Comparison of ENCODE assay signal across 33 cellular contexts in genomic region chr16:79483336-79483735, GRCh38.
"Had no signal": no experiment of that assay in that cellular context is flagged by ENCODE, and none has a peak within 500 bp of the region (broad histone marks: within the 10 kb centered on the region; RNA-seq: fewer than 3 reads in every experiment).

No MANE protein-coding gene starts in this region.

- H3K4me3 ChIP-seq: Peyer's patch, SJSA1 had no signal

- DNase-seq: activated CD4-positive, alpha-beta T cell treated with anti-CD3 and anti-CD28 coated beads for 36 hours; activated CD4-positive, alpha-beta T cell treated with anti-CD3 and anti-CD28 coated beads, Interleukin-2, amount 10 ng/mL, durations not matched to agents 7 days and 5 days; activated CD4-positive, alpha-beta T cell treated with anti-CD3 and anti-CD28 coated beads, Interleukin-2, amount 50 U/mL, for 48 hours; activated CD8-positive, alpha-beta T cell treated with anti-CD3 and anti-CD28 coated beads, Interleukin-2, amount 10 ng/mL, durations not matched to agents 7 days and 5 days; activated gamma-delta T cell treated with Interleukin-2 at 50 U/mL for 16 hours; activated naive CD4-positive, alpha-beta T cell treated with anti-CD3 and anti-CD28 coated beads for 36 hours; activated naive CD8-positive, alpha-beta T cell treated with anti-CD3 and anti-CD28 coated beads, Interleukin-2, amount 50 U/mL, for 24 hours; activated T-cell treated with anti-CD3 and anti-CD28 coated beads, Interleukin-2, amount 50 U/mL, for 4 hours; anterior cingulate cortex; Karpas-422; KBM-7; NCI-H1048; NCI-H1105 treated with DMSO at 0.1 percent for 48 hours; NCI-H1436 treated with DMSO at 0.1 percent for 48 hours; NCI-H1694 treated with DMSO at 0.1 percent for 48 hours; NCI-H2029; NCI-H510A; NCI-H526; NCI-H748 treated with DMSO at 0.1 percent for 48 hours; NK-92 treated with Interleukin-12 subunit alpha and Interleukin-12 subunit beta, amount 100 ng/mL, for 24 hours; PC-3; Peyer's patch; RPMI8226; SHP77 treated with DMSO at 0.1 percent for 48 hours; SK-N-SH had no signal

- H3K27ac ChIP-seq: Peyer's patch, SJSA1 had no signal

- H3K36me3 Mint-ChIP-seq: activated naive CD8-positive, alpha-beta T cell; brain; WTC11 had no signal

- H3K4me3 Mint-ChIP-seq: activated CD4-positive, alpha-beta T cell treated with anti-CD3 and anti-CD28 coated beads for 36 hours; activated CD4-positive, alpha-beta T cell treated with anti-CD3 and anti-CD28 coated beads, Interleukin-2, amount 10 ng/mL, durations not matched to agents 7 days and 5 days; activated CD8-positive, alpha-beta T cell treated with anti-CD3 and anti-CD28 coated beads, Interleukin-2, amount 10 ng/mL, durations not matched to agents 7 days and 5 days; activated naive CD4-positive, alpha-beta T cell treated with anti-CD3 and anti-CD28 coated beads for 36 hours; activated naive CD8-positive, alpha-beta T cell; activated naive CD8-positive, alpha-beta T cell treated with anti-CD3 and anti-CD28 coated beads, Interleukin-2, amount 50 U/mL, for 24 hours; activated T-cell treated with anti-CD3 and anti-CD28 coated beads, Interleukin-2, amount 50 U/mL, for 4 hours; activated T-helper 1 cell treated with anti-CD3 and anti-CD28 coated beads, Interleukin-12 subunit alpha, Interleukin-12 subunit beta, Interleukin-2, Interleukin-4 antibody, amounts not matched to agents 30 ng/mL and 10 ng/mL and 1 ng/mL, durations not matched to agents 14 hours and 24 hours and 36 hours; brain; T-helper 1 cell treated with Interleukin-12 subunit alpha and Interleukin-12 subunit beta and Interleukin-4 antibody, amounts not matched to agents 30 μg/mL and 1 μg/mL, for 36 hours; T-helper 2 cell treated with Interferon-gamma antibody and Interleukin-4, amounts not matched to agents 5 μg/mL and 100 μg/mL, for 36 hours; WTC11 had no signal

- H3K4me1 Mint-ChIP-seq: activated CD4-positive, alpha-beta T cell treated with anti-CD3 and anti-CD28 coated beads for 36 hours; activated CD4-positive, alpha-beta T cell treated with anti-CD3 and anti-CD28 coated beads, Interleukin-2, amount 10 ng/mL, durations not matched to agents 7 days and 5 days; activated naive CD8-positive, alpha-beta T cell treated with anti-CD3 and anti-CD28 coated beads, Interleukin-2, amount 50 U/mL, for 24 hours; brain; WTC11 had no signal

- H3K4me1 ChIP-seq: Peyer's patch, SJSA1 had no signal

- H3K27ac Mint-ChIP-seq: activated CD4-positive, alpha-beta T cell treated with anti-CD3 and anti-CD28 coated beads for 36 hours; activated CD4-positive, alpha-beta T cell treated with anti-CD3 and anti-CD28 coated beads, Interleukin-2, amount 10 ng/mL, durations not matched to agents 7 days and 5 days; activated CD8-positive, alpha-beta T cell treated with anti-CD3 and anti-CD28 coated beads, Interleukin-2, amount 10 ng/mL, durations not matched to agents 7 days and 5 days; activated naive CD4-positive, alpha-beta T cell treated with anti-CD3 and anti-CD28 coated beads for 36 hours; activated naive CD8-positive, alpha-beta T cell; activated naive CD8-positive, alpha-beta T cell treated with anti-CD3 and anti-CD28 coated beads, Interleukin-2, amount 50 U/mL, for 24 hours; activated T-helper 1 cell treated with anti-CD3 and anti-CD28 coated beads, Interleukin-12 subunit alpha, Interleukin-12 subunit beta, Interleukin-2, Interleukin-4 antibody, amounts not matched to agents 30 ng/mL and 10 ng/mL and 1 ng/mL, durations not matched to agents 14 hours and 24 hours and 36 hours; brain; T-helper 1 cell treated with Interleukin-12 subunit alpha and Interleukin-12 subunit beta and Interleukin-4 antibody, amounts not matched to agents 30 μg/mL and 1 μg/mL, for 36 hours; T-helper 2 cell treated with Interferon-gamma antibody and Interleukin-4, amounts not matched to agents 5 μg/mL and 100 μg/mL, for 36 hours; WTC11 had no signal

- H3K27me3 ChIP-seq: Peyer's patch, SJSA1 had no signal

- H3K9me3 Mint-ChIP-seq: activated CD4-positive, alpha-beta T cell treated with anti-CD3 and anti-CD28 coated beads, Interleukin-2, amount 10 ng/mL, durations not matched to agents 7 days and 5 days; activated naive CD4-positive, alpha-beta T cell treated with anti-CD3 and anti-CD28 coated beads for 36 hours; activated naive CD8-positive, alpha-beta T cell treated with anti-CD3 and anti-CD28 coated beads, Interleukin-2, amount 50 U/mL, for 24 hours; activated T-cell treated with anti-CD3 and anti-CD28 coated beads, Interleukin-2, amount 50 U/mL, for 4 hours; activated T-helper 1 cell treated with anti-CD3 and anti-CD28 coated beads, Interleukin-12 subunit alpha, Interleukin-12 subunit beta, Interleukin-2, Interleukin-4 antibody, amounts not matched to agents 30 ng/mL and 10 ng/mL and 1 ng/mL, durations not matched to agents 14 hours and 24 hours and 36 hours; brain; T-helper 1 cell treated with Interleukin-12 subunit alpha and Interleukin-12 subunit beta and Interleukin-4 antibody, amounts not matched to agents 30 μg/mL and 1 μg/mL, for 36 hours; T-helper 2 cell treated with Interferon-gamma antibody and Interleukin-4, amounts not matched to agents 5 μg/mL and 100 μg/mL, for 36 hours had no signal

- ATAC-seq: activated CD4-positive, alpha-beta T cell treated with anti-CD3 and anti-CD28 coated beads for 36 hours; activated CD4-positive, CD25-positive, alpha-beta regulatory T cell treated with anti-CD3 and anti-CD28 coated beads, Interleukin-2, amount 50 U/mL, for 24 hours; activated CD8-positive, alpha-beta T cell treated with anti-CD3 and anti-CD28 coated beads, Interleukin-2, amount 10 ng/mL, durations not matched to agents 7 days and 5 days; activated naive CD8-positive, alpha-beta T cell treated with anti-CD3 and anti-CD28 coated beads, Interleukin-2, amount 50 U/mL, for 24 hours; activated T-cell treated with anti-CD3 and anti-CD28 coated beads, Interleukin-2, amount 50 U/mL, for 4 hours; PC-3; WTC11 had no signal

- H3K9me3 ChIP-seq: Peyer's patch, SK-N-SH had no signal

- H3K36me3 ChIP-seq: Peyer's patch, SJSA1 had no signal
